ENCODE assay signal across 15 cellular contexts in genomic region chr10:2909921-2910320, GRCh38.
A peak's percentile ranks its signal among the peaks of the same experiment; 100 is the strongest.
DNase-seq lines count a peak whose midpoint lies in the region; ATAC-seq and TF ChIP-seq lines count a peak whose summit lies in the region.
"Had no signal": no experiment of that assay in that cellular context is flagged by ENCODE, and none has a peak within 500 bp of the region (broad histone marks: within the 10 kb centered on the region; RNA-seq: fewer than 3 reads in every experiment).

No MANE protein-coding gene starts in this region.

- no peak for ATAC-seq in left colon
- ATAC-seq: GM23338 had no signal

- DNase-seq in Jurkat, Clone E6-1 (ENCODE audit: low read depth, low spot score) = peak; percentile 70
- no peak for DNase-seq in smooth muscle cell (lab: John Stamatoyannopoulos, UW; ENCODE audit: unreplicated experiment)
- no peak for DNase-seq in AG20443 (ENCODE audit: low spot score)
- no peak for DNase-seq in SW480 (ENCODE audit: low spot score)
- no peak for DNase-seq in left colon
- DNase-seq: CD4-positive, alpha-beta T cell; CD8-positive, alpha-beta memory T cell; DMS 273 treated with DMSO at 0.1 percent for 48 hours; DMS79; GF-D8; HFFc6 had no signal

- H3K79me2 ChIP-seq in Loucy (ENCODE audit: insufficient read depth, low read length) (peaks cover 8% of the 10 kb centered on the region; the same call in 1 of the 2 replicates), smooth muscle cell (ENCODE audit: low read depth) (no peaks in the 10 kb centered on the region)

- intact Hi-C loops in left colon (cut with DNase I, micrococcal nuclease) = no loop called here

- H2AFZ ChIP-seq in Loucy (ENCODE audit: low read length) (no peak overlapping the region), smooth muscle cell (ENCODE audit: low read depth) (no peak overlapping the region)
- H2AFZ ChIP-seq: GM23338 had no signal

- H3K27me3 ChIP-seq in Loucy (ENCODE audit: insufficient read depth, low read length, poor library complexity, severe bottlenecking) (no peaks in the 10 kb centered on the region), smooth muscle cell (ENCODE audit: low read depth) (no peaks in the 10 kb centered on the region)
- H3K27me3 ChIP-seq: BLaER1 had no signal

- H3K4me2 ChIP-seq in Loucy (ENCODE audit: low read depth, low read length, poor library complexity, severe bottlenecking) (peak overlapping the region; percentile 80), smooth muscle cell (no peak overlapping the region)
- H3K4me2 ChIP-seq: BLaER1, GM23338 had no signal

- WGBS in smooth muscle cell (ENCODE audit: low lambda C conversion rate) = 82% methylated on average over 5 of the region's 5 CpGs

- no peaks in the 10 kb centered on the region for H4K20me1 ChIP-seq in Loucy (ENCODE audit: insufficient read depth, low read length, poor library complexity, severe bottlenecking)
- no peaks in the 10 kb centered on the region for H4K20me1 ChIP-seq in smooth muscle cell (ENCODE audit: low read depth)
- H4K20me1 ChIP-seq: BLaER1 had no signal

- H3K9ac ChIP-seq in Loucy (ENCODE audit: low read depth, low read length, poor library complexity, severe bottlenecking) = peak overlapping the region; percentile 72
- H3K9ac ChIP-seq in smooth muscle cell (ENCODE audit: low read depth) = no peak overlapping the region
- H3K9ac ChIP-seq: BLaER1 had no signal

- H3K4me1 ChIP-seq in Loucy (ENCODE audit: insufficient read depth, low read length, poor library complexity, severe bottlenecking) = peaks cover 75% of the 10 kb centered on the region
- no peaks in the 10 kb centered on the region for H3K4me1 ChIP-seq in smooth muscle cell (ENCODE audit: low read depth)
- H3K4me1 ChIP-seq: HAP-1 had no signal

- H3K9me2 ChIP-seq in Loucy (replicated peaks; ENCODE audit: low read depth, low read length) = no peaks in the 10 kb centered on the region

- H3K4me3 ChIP-seq in Jurkat, Clone E6-1 (ENCODE audit: low read length) = peak overlapping the region; percentile 39
- H3K4me3 ChIP-seq in Loucy (ENCODE audit: low read length, poor library complexity, severe bottlenecking) = peak overlapping the region; percentile 68
- no peak overlapping the region for H3K4me3 ChIP-seq in smooth muscle cell
- H3K4me3 ChIP-seq: BLaER1, GM23338, HAP-1 had no signal

- TF ChIP-seq CTCF in Loucy (conservative IDR thresholded peaks at IDR 0.05; ENCODE audit: low read length) = no peak
- TF ChIP-seq CTCF in smooth muscle cell (IDR thresholded peaks at IDR 0.05; ENCODE audit: borderline replicate concordance, insufficient read depth, poor library complexity, severe bottlenecking) = no peak

- H3K27ac ChIP-seq in smooth muscle cell (ENCODE audit: low read depth) = peak overlapping the region; percentile 62
- H3K27ac ChIP-seq: BLaER1 had no signal

- H3F3A ChIP-seq in Loucy (ENCODE audit: low read depth) (peaks cover 7% of the 10 kb centered on the region), smooth muscle cell (ENCODE audit: low read depth) (no peaks in the 10 kb centered on the region)

- no peaks in the 10 kb centered on the region for H3K36me3 ChIP-seq in Loucy (ENCODE audit: insufficient read depth, low read length)
- no peaks in the 10 kb centered on the region for H3K36me3 ChIP-seq in smooth muscle cell (ENCODE audit: low read depth)
- H3K36me3 ChIP-seq: BLaER1, HAP-1 had no signal

- H3K9me3 ChIP-seq in Loucy (ENCODE audit: insufficient read depth, low read depth, low read length) (no peaks in the 10 kb centered on the region), smooth muscle cell (replicated peaks; ENCODE audit: low read depth) (no peaks in the 10 kb centered on the region)
- H3K9me3 ChIP-seq: BLaER1, HAP-1 had no signal
